In genomic region chr6:84052204-84052882, GRCh38 we compare ENCODE assay signal across 8 cellular contexts. TPM values are rescaled to one million over a fixed set of nuclear protein-coding genes. Genes with fewer than 3 reads are reported as not detected.
DNase-seq lines count a peak whose midpoint lies in the region; ATAC-seq and TF ChIP-seq lines count a peak whose summit lies in the region.

No MANE protein-coding gene starts in this region.

- DNase-seq in GM04504 (ENCODE audit: low read depth) (peak; percentile 25), NCI-H2227 (lab: John Stamatoyannopoulos, UW; ENCODE audit: unreplicated experiment) (peak; percentile 55), cerebellum (ENCODE audit: low spot score) (peak; percentile 78), lung (ENCODE audit: low spot score) (no peak)
- no peak for DNase-seq in activated effector memory CD4-positive, alpha-beta T cell treated with anti-CD3 and anti-CD28 coated beads, Interleukin-2, amount 50 U/mL, for 16 hours

- ATAC-seq in lung (ENCODE audit: insufficient read depth, low FRiP score) (peak; percentile 15), GM18502 (IDR thresholded peaks at IDR 0.05; ENCODE audit: poor library complexity, unreplicated experiment) (no peak), HG02938 (IDR thresholded peaks at IDR 0.05; ENCODE audit: unreplicated experiment) (no peak), HG03460 (IDR thresholded peaks at IDR 0.05; ENCODE audit: unreplicated experiment) (no peak)

- H3K4me3 ChIP-seq in lung = no peak overlapping the region

- H3K27ac ChIP-seq in lung (ENCODE audit: low read depth in 1 of 2, low read length in 1 of 2) = no peak overlapping the region

- no peaks in the 10 kb centered on the region for H3K27me3 ChIP-seq in lung (ENCODE audit: control insufficient read depth, insufficient read depth)

- no peak for TF ChIP-seq CTCF in lung (IDR thresholded peaks at IDR 0.05; ENCODE audit: control extremely low read depth, extremely low read depth)

- no peaks in the 10 kb centered on the region for H3K36me3 ChIP-seq in lung (ENCODE audit: control insufficient read depth in 2 of 2, insufficient read depth in 2 of 2, low read length in 2 of 2)

- H3K4me1 ChIP-seq in lung (ENCODE audit: control insufficient read depth in 2 of 2, insufficient read depth in 2 of 2, low read length in 2 of 2) = peaks cover 0 to 2% of the 10 kb centered on the region in 2 donors

- WGBS in lung, 2 donors = 39 to 69% methylated on average over 7 of the region's 7 CpGs

- peaks cover 0 to 1% of the 10 kb centered on the region in 2 donors for H3K9me3 ChIP-seq in lung (ENCODE audit: control insufficient read depth in 2 of 2, insufficient read depth in 1 of 2, low read length in 1 of 2)

RNA-seq across cellular contexts. Expression of gene MRAP2, which starts 18.8 kb away (rescaled TPM):
- total RNA-seq in cerebellum (15.8 TPM), lung (1 to 10 TPM; 2.0 to 4.2 TPM)
- polyA plus RNA-seq in lung = under 1 TPM; 0.34 to 0.59 TPM

Comparison
In these comparisons a context has a peak if more than half of its experiments do, and no peak if none do; other contexts are left out.
1. DNase-seq: peak in GM04504 (single experiment), NCI-H2227 (single experiment) and cerebellum (single experiment); none in lung (single experiment) and activated effector memory CD4-positive, alpha-beta T cell treated with anti-CD3 and anti-CD28 coated beads, Interleukin-2, amount 50 U/mL, for 16 hours (single experiment).